9 cellular contexts compared by ENCODE assay signal in the genomic region with DNA sequence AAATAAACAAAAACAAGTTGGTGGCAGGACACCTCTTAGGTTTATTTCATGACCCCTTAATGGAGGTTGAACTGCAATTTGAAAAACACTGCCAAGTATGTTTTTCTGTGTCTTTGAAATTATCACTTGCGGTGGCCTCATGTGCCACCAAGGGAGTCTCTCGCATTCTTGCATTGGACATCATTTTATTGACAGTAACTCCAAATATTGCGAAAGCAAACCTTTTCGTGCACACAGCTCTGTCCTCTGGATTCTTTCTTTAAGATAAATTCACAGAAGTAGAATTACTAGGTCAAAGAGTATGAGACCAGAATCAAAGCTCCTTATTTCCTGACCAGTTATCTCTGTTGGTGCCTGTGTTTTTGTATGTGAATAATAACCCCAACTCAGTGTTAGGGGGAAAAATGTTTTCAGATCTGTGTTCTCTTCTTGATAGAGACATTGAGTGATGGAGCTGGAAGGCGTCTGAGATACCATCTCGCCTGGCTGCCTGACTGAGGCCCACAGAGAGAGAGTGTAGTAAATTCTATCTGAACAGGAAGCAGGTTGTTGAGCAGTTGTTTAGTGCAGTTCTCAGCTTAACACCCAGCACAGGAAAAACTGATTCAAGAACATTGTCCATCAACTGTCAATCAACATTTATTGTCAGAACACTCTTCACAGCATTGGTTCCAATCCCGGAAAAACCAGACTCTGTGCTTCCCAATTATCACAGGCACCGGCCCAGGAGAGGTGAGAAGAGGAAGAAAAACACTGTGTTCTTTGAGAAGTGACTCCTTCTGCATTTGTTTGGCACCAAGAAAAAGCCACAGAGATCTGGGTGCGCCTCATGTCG. TPM values are rescaled to one million over a fixed set of nuclear protein-coding genes. Genes with fewer than 3 reads are reported as not detected.
DNase-seq lines count a peak whose midpoint lies in the region; ATAC-seq and TF ChIP-seq lines count a peak whose summit lies in the region.
"Had no signal": no experiment of that assay in that cellular context is flagged by ENCODE, and none has a peak within 500 bp of the region (broad histone marks: within the 10 kb centered on the region; RNA-seq: fewer than 3 reads in every experiment).

No MANE protein-coding gene starts in this region.

- no peak overlapping the region for H2BK12ac ChIP-seq in neuronal stem cell (ENCODE audit: low read length)

- 83% methylated on average over 10 of the region's 10 CpGs for WGBS in SK-N-SH (ENCODE audit: low lambda C conversion rate)
- no CpG with 5 or more reads among the region's 10 CpGs for WGBS in neuronal stem cell (ENCODE audit: extremely low coverage in 2 of 2, insufficient read length in 2 of 2, insufficient replicate concordance in 1 of 2), 2 donors
- 91 to 98% methylated on average over 9 to 10 of the region's 10 CpGs for WGBS in endodermal cell (ENCODE audit: insufficient coverage in 1 of 2, insufficient read length in 1 of 2), 2 experiments

- H3K79me2 ChIP-seq in SK-N-SH (ENCODE audit: insufficient read depth): peaks cover 8% of the 10 kb centered on the region; the same call in 1 of the 2 replicates

- H3K9me3 ChIP-seq in SK-N-SH: no peaks in the 10 kb centered on the region
- no peaks in the 10 kb centered on the region for H3K9me3 ChIP-seq in Panc1 (ENCODE audit: control insufficient read depth, insufficient read depth, low read depth, low read length)
- no peaks in the 10 kb centered on the region for H3K9me3 ChIP-seq in neuronal stem cell (replicated peaks in 1 of 2; ENCODE audit: control insufficient read depth in 2 of 2, insufficient read depth in 1 of 2, low read depth in 1 of 2, low read length in 2 of 2)
- H3K9me3 ChIP-seq in endodermal cell (ENCODE audit: control insufficient read depth, low read length): no peaks in the 10 kb centered on the region

- in situ Hi-C loops in Panc1 (cut with HindIII; ENCODE audit: low pct_unique_long_range_greater_than_20kb, low sequenced_read_pairs): no loop called here

- H3K9me3 Mint-ChIP-seq in activated naive CD8-positive, alpha-beta T cell treated with anti-CD3 and anti-CD28 coated beads for 36 hours: peaks cover 5% of the 10 kb centered on the region
- H3K9me3 Mint-ChIP-seq in endodermal cell (no peaks in the 10 kb centered on the region), endothelial cell (ENCODE audit: unreplicated experiment) (no peaks in the 10 kb centered on the region)

- H3K18ac ChIP-seq in neuronal stem cell (ENCODE audit: low read length): no peak overlapping the region

- H3K4me2 ChIP-seq in SK-N-SH: no peak overlapping the region
- H3K4me2 ChIP-seq in neuronal stem cell (ENCODE audit: insufficient read depth, low read length, poor library complexity, severe bottlenecking): no peak overlapping the region

- BruUV-seq in Panc1 (replicated peaks; lab: Mats Ljungman, UMichigan): no TSS peak

- H3K36me3 Mint-ChIP-seq in activated naive CD8-positive, alpha-beta T cell treated with anti-CD3 and anti-CD28 coated beads for 36 hours: peaks cover 5% of the 10 kb centered on the region
- peaks cover under 1% of the 10 kb centered on the region for H3K36me3 Mint-ChIP-seq in endodermal cell (ENCODE audit: low read depth)
- no peaks in the 10 kb centered on the region for H3K36me3 Mint-ChIP-seq in endothelial cell (ENCODE audit: low read depth, unreplicated experiment)

- H3K9ac ChIP-seq in SK-N-SH: no peak overlapping the region
- H3K9ac ChIP-seq in neuronal stem cell (ENCODE audit: low read depth, low read length, poor library complexity): no peak overlapping the region
- H3K9ac ChIP-seq in endodermal cell (ENCODE audit: extremely low read depth, low read length, poor library complexity, severe bottlenecking): no peak overlapping the region
- H3K9ac ChIP-seq: parathyroid adenoma had no signal

- no peak for DNase-seq in SK-N-SH
- DNase-seq in Panc1 (ENCODE audit: low read depth, low spot score): no peak
- no peak for DNase-seq in activated naive CD8-positive, alpha-beta T cell treated with anti-CD3 and anti-CD28 coated beads for 36 hours
- no peak for DNase-seq in neuronal stem cell (ENCODE audit: low spot score)
- DNase-seq in endodermal cell: no peak
- no peak for DNase-seq in NCI-H2107 (lab: John Stamatoyannopoulos, UW)
- DNase-seq in endothelial cell (ENCODE audit: low spot score): no peak

- H3K36me3 ChIP-seq in SK-N-SH (replicated peaks in 1 of 2; ENCODE audit: control insufficient read depth in 1 of 2, insufficient read depth in 2 of 2, low read length in 1 of 2) (no peaks in the 10 kb centered on the region), Panc1 (ENCODE audit: control insufficient read depth, insufficient read depth, low read length) (no peaks in the 10 kb centered on the region), neuronal stem cell (replicated peaks in 1 of 2; ENCODE audit: control insufficient read depth in 2 of 2, insufficient read depth in 2 of 2, low read length in 2 of 2) (no peaks in the 10 kb centered on the region), endodermal cell (ENCODE audit: control insufficient read depth, insufficient read depth, low read length) (peaks cover under 1% of the 10 kb centered on the region)

- TF ChIP-seq RAD21 in SK-N-SH (IDR thresholded peaks at IDR 0.05; ENCODE audit: low read length): peak; percentile 5; the same call in 1 of the 2 replicates

- H3K4me3 ChIP-seq in SK-N-SH (ENCODE audit: low read depth in 2 of 2, low read length in 1 of 2) (no peak overlapping the region), Panc1 (ENCODE audit: low read depth in 2 of 2, low read length in 2 of 2) (no peak overlapping the region), neuronal stem cell (ENCODE audit: low read length in 2 of 2) (no peak overlapping the region), endodermal cell (ENCODE audit: low read length) (no peak overlapping the region)

- ATAC-seq in SK-N-SH treated with all-trans-retinoic acid at 6 μM for 48 hours (no peak), Panc1 (no peak)

- no peaks in the 10 kb centered on the region for H3K27me3 ChIP-seq in SK-N-SH (ENCODE audit: insufficient read depth)
- no peaks in the 10 kb centered on the region for H3K27me3 ChIP-seq in Panc1 (ENCODE audit: control insufficient read depth, insufficient read depth, low read length)
- H3K27me3 ChIP-seq in neuronal stem cell (ENCODE audit: control insufficient read depth in 3 of 3, insufficient read depth in 3 of 3, low read depth in 1 of 3, low read length in 3 of 3): no peaks in the 10 kb centered on the region
- H3K27me3 ChIP-seq in endodermal cell (ENCODE audit: control insufficient read depth, insufficient read depth, low read length, poor library complexity, severe bottlenecking): no peaks in the 10 kb centered on the region

- no peak overlapping the region for H2BK120ac ChIP-seq in neuronal stem cell (ENCODE audit: low read depth, low read length)

- H3F3A ChIP-seq in SK-N-SH (replicated peaks; ENCODE audit: insufficient read depth): no peaks in the 10 kb centered on the region

- peaks cover 5 to 44% of the 10 kb centered on the region in 2 experiments; a peak in 3 of 4 replicates for H3K4me1 ChIP-seq in SK-N-SH (ENCODE audit: control insufficient read depth in 1 of 2, insufficient read depth in 2 of 2, low read depth in 1 of 2, low read length in 1 of 2)
- H3K4me1 ChIP-seq in Panc1 (ENCODE audit: control insufficient read depth, insufficient read depth, low read length): peaks cover 4% of the 10 kb centered on the region; the same call in 1 of the 2 replicates
- peaks cover 7% of the 10 kb centered on the region in 2 donors for H3K4me1 ChIP-seq in neuronal stem cell (ENCODE audit: control insufficient read depth in 2 of 2, insufficient read depth in 1 of 2, low read depth in 1 of 2, low read length in 2 of 2)
- no peaks in the 10 kb centered on the region for H3K4me1 ChIP-seq in endodermal cell (ENCODE audit: control insufficient read depth, insufficient read depth, low read length)
- H3K4me1 ChIP-seq: parathyroid adenoma had no signal

- TF ChIP-seq CTCF in SK-N-SH (IDR thresholded peaks at IDR 0.05) (no peak), Panc1 (IDR thresholded peaks at IDR 0.05) (no peak), endodermal cell (conservative IDR thresholded peaks at IDR 0.05) (no peak), endothelial cell (IDR thresholded peaks at IDR 0.05; ENCODE audit: unreplicated experiment) (no peak)

- H3K14ac ChIP-seq in neuronal stem cell (ENCODE audit: low read length): no peak overlapping the region

- peak overlapping the region; percentile 40 for H3K4me3 Mint-ChIP-seq in activated naive CD8-positive, alpha-beta T cell treated with anti-CD3 and anti-CD28 coated beads for 36 hours
- H3K4me3 Mint-ChIP-seq in endodermal cell (no peak overlapping the region), endothelial cell (ENCODE audit: unreplicated experiment) (no peak overlapping the region)

- H3K79me1 ChIP-seq in neuronal stem cell (ENCODE audit: low read depth, low read length): no peaks in the 10 kb centered on the region

- H3K27ac Mint-ChIP-seq in activated naive CD8-positive, alpha-beta T cell treated with anti-CD3 and anti-CD28 coated beads for 36 hours: peak overlapping the region; percentile 92
- H3K27ac Mint-ChIP-seq in endodermal cell (no peak overlapping the region), endothelial cell (ENCODE audit: unreplicated experiment) (no peak overlapping the region)

- no peaks in the 10 kb centered on the region for H3K9me2 ChIP-seq in SK-N-SH

- H3K27ac ChIP-seq in SK-N-SH (ENCODE audit: low read depth in 2 of 2, low read length in 1 of 2) (peak overlapping the region in 1 of 2 experiments; percentile 89; a peak in 2 of 4 replicates), Panc1 (ENCODE audit: low read length) (peak overlapping the region; percentile 60), neuronal stem cell (replicated peaks; ENCODE audit: low read length) (no peak overlapping the region), endodermal cell (ENCODE audit: low read depth, low read length) (no peak overlapping the region)
- H3K27ac ChIP-seq: parathyroid adenoma had no signal

- H2AK5ac ChIP-seq in neuronal stem cell (ENCODE audit: low read depth, low read length): no peak overlapping the region

- H2AFZ ChIP-seq in SK-N-SH (ENCODE audit: low read depth) (no peak overlapping the region), neuronal stem cell (ENCODE audit: low read length) (peak overlapping the region; percentile 16)
- H2AFZ ChIP-seq: parathyroid adenoma had no signal

- peaks cover 80% of the 10 kb centered on the region for H3K4me1 Mint-ChIP-seq in activated naive CD8-positive, alpha-beta T cell treated with anti-CD3 and anti-CD28 coated beads for 36 hours
- H3K4me1 Mint-ChIP-seq in endodermal cell (peaks cover 7% of the 10 kb centered on the region), endothelial cell (ENCODE audit: unreplicated experiment) (peaks cover 37% of the 10 kb centered on the region)

- no peaks in the 10 kb centered on the region for H4K20me1 ChIP-seq in SK-N-SH (ENCODE audit: insufficient read depth)

- POLR2A ChIA-PET in SK-N-SH (lab: Yijun Ruan, JAX) (no interaction called here), Panc1 (lab: Charles Lee) (no interaction called here)

- TF ChIP-seq EP300 in SK-N-SH (IDR thresholded peaks at IDR 0.05; ENCODE audit: borderline replicate concordance in 1 of 2, low read depth in 1 of 2, low read length in 1 of 2): no peak

- no peak overlapping the region for H2BK5ac ChIP-seq in neuronal stem cell (ENCODE audit: low read length)

- no peak overlapping the region for H3K23ac ChIP-seq in neuronal stem cell (ENCODE audit: low read depth, low read length, poor library complexity)

- H4K91ac ChIP-seq in neuronal stem cell (ENCODE audit: low read depth, low read length, poor library complexity): no peak overlapping the region

- no peak overlapping the region for H4K8ac ChIP-seq in neuronal stem cell (ENCODE audit: low read depth, low read length)

- H2BK15ac ChIP-seq in neuronal stem cell (ENCODE audit: low read length): no peak overlapping the region

- H3K27me3 Mint-ChIP-seq in activated naive CD8-positive, alpha-beta T cell treated with anti-CD3 and anti-CD28 coated beads for 36 hours: no peaks in the 10 kb centered on the region
- H3K27me3 Mint-ChIP-seq in endodermal cell (ENCODE audit: insufficient read depth) (no peaks in the 10 kb centered on the region), endothelial cell (ENCODE audit: unreplicated experiment) (peaks cover 3% of the 10 kb centered on the region)

- CTCF ChIA-PET in SK-N-SH (lab: Yijun Ruan, JAX): interaction anchor here (0.6 to 2.3 kb wide), 6 partner anchors 7 to 832 kb away, joined by 3 to 6 read pairs (median 3); no protein-coding TSS in a partner anchor
- CTCF ChIA-PET in Panc1 (lab: Charles Lee): interaction anchor here (0.6 to 0.7 kb wide), 2 partner anchors 128 to 191 kb away, joined by 3 read pairs; no protein-coding TSS in a partner anchor

- intact Hi-C loops in Panc1 (cut with micrococcal nuclease; ENCODE audit: unreplicated experiment): no loop called here

- no peak overlapping the region for H3K4ac ChIP-seq in neuronal stem cell (ENCODE audit: low read length)

RNA-seq across cellular contexts. Expression of gene CCDC167, which starts 2.2 kb away (rescaled TPM):
- polyA plus RNA-seq in SK-N-SH (2012; rRNA removed): 49.1 and 63.2 TPM in 2 replicates
- 50.1 and 62.9 TPM in 2 replicates for polyA plus RNA-seq in SK-N-SH (2012; cell fraction: cytosol; rRNA removed)
- 17.7 and 37.0 TPM in 2 replicates for polyA plus RNA-seq in SK-N-SH (2012; cell fraction: nucleus; rRNA removed)
- 57.6 TPM for total RNA-seq in Panc1 (2021; ENCODE audit: unreplicated experiment)
- polyA plus RNA-seq in Panc1 (2012; ENCODE audit: insufficient read length): 48.1 TPM
- total RNA-seq in activated naive CD8-positive, alpha-beta T cell treated with anti-CD3 and anti-CD28 coated beads for 36 hours: 10 to 100 TPM; 50.0 to 51.0 TPM
- 113 TPM for polyA plus RNA-seq in neuronal stem cell (2013, experiment 1 of 2)
- 106 TPM for polyA plus RNA-seq in neuronal stem cell (2013, experiment 2 of 2)
- total RNA-seq in endodermal cell: 10 to 100 TPM; 60.4 to 66.1 TPM
- polyA plus RNA-seq in endodermal cell (2013, experiment 1 of 2): 65.2 TPM
- 71.0 TPM for polyA plus RNA-seq in endodermal cell (2013, experiment 2 of 2)
- 38.0 TPM for total RNA-seq in endothelial cell (ENCODE audit: unreplicated experiment)
